In genomic region chr11:120532511-120533196, GRCh38 we compare ENCODE assay signal across 18 cellular contexts. TPM values are rescaled to one million over a fixed set of nuclear protein-coding genes. Genes with fewer than 3 reads are reported as not detected.
DNase-seq lines count a peak whose midpoint lies in the region; ATAC-seq, FAIRE-seq and TF ChIP-seq lines count a peak whose summit lies in the region.
"Had no signal": no experiment of that assay in that cellular context is flagged by ENCODE, and none has a peak within 500 bp of the region (broad histone marks: within the 10 kb centered on the region; RNA-seq: fewer than 3 reads in every experiment).

No MANE protein-coding gene starts in this region.

- H3K27me3 ChIP-seq in ACC112 (ENCODE audit: insufficient read depth, low read length) (peaks cover 8% of the 10 kb centered on the region; the same call in 1 of the 2 replicates), GM23248 (replicated peaks; ENCODE audit: insufficient read depth) (no peaks in the 10 kb centered on the region), K562 (ENCODE audit: control insufficient read depth in 2 of 2, insufficient read depth in 2 of 2, low read length in 2 of 2) (peaks cover 31 to 85% of the 10 kb centered on the region in 2 experiments; a peak in 4 of 5 replicates), mesendoderm (ENCODE audit: insufficient read depth, low read length, poor library complexity) (no peaks in the 10 kb centered on the region)
- H3K27me3 ChIP-seq: body of pancreas had no signal

- no peak for FAIRE-seq in K562 (lab: Jason Lieb, UNC)

- H4K5ac ChIP-seq in mesendoderm (ENCODE audit: low read length) = no peak overlapping the region

- no peak overlapping the region for H2AK5ac ChIP-seq in mesendoderm (ENCODE audit: low read length)

- H3K9me3 ChIP-seq in GM23248 (ENCODE audit: low read depth) (no peaks in the 10 kb centered on the region), K562 (replicated peaks; ENCODE audit: control insufficient read depth, insufficient read depth, low read depth, low read length) (no peaks in the 10 kb centered on the region)
- H3K9me3 ChIP-seq: body of pancreas, tibial artery had no signal

- H3K27ac ChIP-seq in ACC112 (ENCODE audit: low read depth, low read length) (no peak overlapping the region), GM23248 (no peak overlapping the region), K562 (ENCODE audit: extremely low read depth, low read depth, low read length) (no peak overlapping the region), mesendoderm (ENCODE audit: low read depth, low read length) (no peak overlapping the region)
- H3K27ac ChIP-seq: body of pancreas, PC-9, tibial artery had no signal

- no peak for TF ChIP-seq CTCF in K562 (IDR thresholded peaks at IDR 0.05 in 2 of 3, conservative IDR thresholded peaks at IDR 0.05 in 1 of 3; ENCODE audit: insufficient read depth in 2 of 3, low read depth in 1 of 3, low read length in 3 of 3)

- no peak overlapping the region for H2BK120ac ChIP-seq in mesendoderm (ENCODE audit: low read depth, low read length)

- H2BK15ac ChIP-seq in mesendoderm (replicated peaks; ENCODE audit: low read depth) = no peak overlapping the region

- in situ Hi-C loops in GM23248 (cut with MboI) = no loop called here
- in situ Hi-C loops in K562 (cut with MboI) = no loop called here

- H4K20me1 ChIP-seq in GM23248 (ENCODE audit: insufficient read depth) (no peaks in the 10 kb centered on the region), K562 (replicated peaks; ENCODE audit: control insufficient read depth, insufficient read depth, low read length) (no peaks in the 10 kb centered on the region)

- H3K4me2 ChIP-seq in GM23248 (ENCODE audit: unreplicated experiment) (peak overlapping the region; percentile 32), K562 (ENCODE audit: insufficient read depth, low read length) (no peak overlapping the region), mesendoderm (ENCODE audit: low read length) (no peak overlapping the region)
- H3K4me2 ChIP-seq: PC-9 had no signal

- H3K9me3 Mint-ChIP-seq in effector memory CD8-positive, alpha-beta T cell = peaks cover 0 to 4% of the 10 kb centered on the region in 2 donors
- no peaks in the 10 kb centered on the region for H3K9me3 Mint-ChIP-seq in activated naive CD4-positive, alpha-beta T cell treated with anti-CD3 and anti-CD28 coated beads, Interleukin-2, amount 10 ng/mL, durations not matched to agents 7 days and 5 days
- H3K9me3 Mint-ChIP-seq: activated T-cell treated with anti-CD3 and anti-CD28 coated beads, Interleukin-2, amount 50 U/mL, for 4 hours had no signal

- peak; percentile 85 for DNase-seq in GM23248
- DNase-seq in K562 (ENCODE audit: extremely low read depth in 1 of 4, low spot score in 3 of 4) = no peak
- DNase-seq in mesendoderm = peak; percentile 57
- DNase-seq in effector memory CD8-positive, alpha-beta T cell = no peak
- no peak for DNase-seq in T-helper 1 cell
- DNase-seq in activated naive CD4-positive, alpha-beta T cell treated with anti-CD3 and anti-CD28 coated beads, Interleukin-2, amount 10 ng/mL, durations not matched to agents 7 days and 5 days = no peak
- DNase-seq in SK-N-DZ (ENCODE audit: low spot score) = no peak
- DNase-seq: activated CD4-positive, alpha-beta T cell treated with anti-CD3 and anti-CD28 coated beads for 4 hours; activated T-cell treated with anti-CD3 and anti-CD28 coated beads, Interleukin-2, amount 50 U/mL, for 4 hours; body of pancreas; NCI-H1092 treated with DMSO at 0.1 percent for 48 hours; NCI-H510A; PC-9; T-helper 17 cell; tibial artery had no signal

- peaks cover 8% of the 10 kb centered on the region for H3K4me1 ChIP-seq in ACC112 (ENCODE audit: control insufficient read depth, insufficient read depth, low read length, unreplicated experiment)
- H3K4me1 ChIP-seq in GM23248 (ENCODE audit: insufficient read depth) = 0 out of 2 replicates have a peak, but pooled peaks cover 10% of the 10 kb centered on the region
- 0 out of 5 replicates have a peak, but pooled peaks cover 0 to 3% of the 10 kb centered on the region in 2 experiments for H3K4me1 ChIP-seq in K562 (replicated peaks in 1 of 2; ENCODE audit: control insufficient read depth in 2 of 2, insufficient read depth in 2 of 2, low read length in 2 of 2)
- H3K4me1 ChIP-seq in mesendoderm (ENCODE audit: control insufficient read depth, low read depth, low read length) = no peaks in the 10 kb centered on the region
- H3K4me1 ChIP-seq: body of pancreas had no signal

- WGBS in GM23248 (ENCODE audit: low coverage in 1 of 2, low lambda C conversion rate in 2 of 2, missing lambda C conversion rate in 2 of 2), 2 experiments = 15 to 16% methylated on average over 11 of the region's 11 CpGs
- 1% methylated on average over 11 of the region's 11 CpGs for WGBS in K562 (ENCODE audit: insufficient coverage, low coverage, missing lambda C conversion rate)
- no CpG with 5 or more reads among the region's 11 CpGs for WGBS in mesendoderm (ENCODE audit: extremely low coverage, insufficient coverage, low lambda C conversion rate)

- no peak for TF ChIP-seq EP300 in K562 (IDR thresholded peaks at IDR 0.05; ENCODE audit: low read length)

- H3K36me3 Mint-ChIP-seq in effector memory CD8-positive, alpha-beta T cell (ENCODE audit: insufficient read depth) = no peaks in the 10 kb centered on the region
- no peaks in the 10 kb centered on the region for H3K36me3 Mint-ChIP-seq in activated naive CD4-positive, alpha-beta T cell treated with anti-CD3 and anti-CD28 coated beads, Interleukin-2, amount 10 ng/mL, durations not matched to agents 7 days and 5 days

- H3K9ac ChIP-seq in GM23248 (peak overlapping the region; percentile 29; the same call in 1 of the 2 replicates), K562 (ENCODE audit: insufficient read depth in 1 of 2, low read depth in 2 of 2, low read length in 2 of 2) (no peak overlapping the region), mesendoderm (ENCODE audit: low read length) (no peak overlapping the region)

- H3K27me3 Mint-ChIP-seq in effector memory CD8-positive, alpha-beta T cell = peaks cover 45 to 96% of the 10 kb centered on the region in 2 donors
- H3K27me3 Mint-ChIP-seq in activated naive CD4-positive, alpha-beta T cell treated with anti-CD3 and anti-CD28 coated beads, Interleukin-2, amount 10 ng/mL, durations not matched to agents 7 days and 5 days = peaks cover 8% of the 10 kb centered on the region

- POLR2A ChIA-PET in K562 (lab: Yijun Ruan, JAX) = interaction anchor here (0.9 kb wide), 1 partner anchor 32 kb away, joined by 4 read pairs; no protein-coding TSS in a partner anchor

- H3K18ac ChIP-seq in mesendoderm (ENCODE audit: low read length) = no peak overlapping the region

- no peak overlapping the region for H4K8ac ChIP-seq in mesendoderm (ENCODE audit: low read depth, low read length)

- no peaks in the 10 kb centered on the region for H3K4me1 Mint-ChIP-seq in effector memory CD8-positive, alpha-beta T cell (ENCODE audit: low read depth in 2 of 2)
- no peaks in the 10 kb centered on the region for H3K4me1 Mint-ChIP-seq in activated naive CD4-positive, alpha-beta T cell treated with anti-CD3 and anti-CD28 coated beads, Interleukin-2, amount 10 ng/mL, durations not matched to agents 7 days and 5 days
- H3K4me1 Mint-ChIP-seq: T-helper 17 cell had no signal

- no TSS peak for BruUV-seq in K562 (replicated peaks; lab: Mats Ljungman, UMichigan)

- H3K79me2 ChIP-seq in ACC112 (ENCODE audit: control insufficient read depth, insufficient read depth, low read length, unreplicated experiment) = no peaks in the 10 kb centered on the region
- no peaks in the 10 kb centered on the region for H3K79me2 ChIP-seq in GM23248 (ENCODE audit: insufficient read depth)
- H3K79me2 ChIP-seq in K562 (ENCODE audit: control insufficient read depth, insufficient read depth, low read length) = no peaks in the 10 kb centered on the region
- H3K79me2 ChIP-seq in mesendoderm (ENCODE audit: control insufficient read depth, insufficient read depth, low read length) = no peaks in the 10 kb centered on the region

- CTCF ChIA-PET in K562 (lab: Yijun Ruan, JAX; ENCODE audit: low intra/inter-chr PET ratio) = no interaction called here
- CTCF ChIA-PET in activated naive CD4-positive, alpha-beta T cell treated with anti-CD3 and anti-CD28 coated beads, Interleukin-2, amount 10 ng/mL, durations not matched to agents 7 days and 5 days (lab: Charles Lee) = no interaction called here

- no peak for TF ChIP-seq RAD21 in K562 (CRISPR knock-in tag; conservative IDR thresholded peaks at IDR 0.05 in 1 of 2, IDR thresholded peaks at IDR 0.05 in 1 of 2)

- H2BK5ac ChIP-seq in mesendoderm (ENCODE audit: low read length) = no peak overlapping the region

- no peaks in the 10 kb centered on the region for H3F3A ChIP-seq in GM23248 (ENCODE audit: insufficient read depth)

- H3K23ac ChIP-seq in mesendoderm (ENCODE audit: low read length) = no peak overlapping the region

- H3K4me3 ChIP-seq in ACC112 (ENCODE audit: low read depth, low read length) (peak overlapping the region; percentile 31), GM23248 (peak overlapping the region; percentile 19), K562 (no peak overlapping the region), mesendoderm (ENCODE audit: low read length) (no peak overlapping the region)
- H3K4me3 ChIP-seq: body of pancreas, lung, PC-9, tibial artery had no signal

- no peaks in the 10 kb centered on the region for H3K36me3 ChIP-seq in ACC112 (ENCODE audit: insufficient read depth, low read length)
- no peaks in the 10 kb centered on the region for H3K36me3 ChIP-seq in GM23248 (ENCODE audit: low read depth)
- H3K36me3 ChIP-seq in K562 (ENCODE audit: control insufficient read depth, insufficient read depth, low read length) = no peaks in the 10 kb centered on the region
- no peaks in the 10 kb centered on the region for H3K36me3 ChIP-seq in mesendoderm (ENCODE audit: control insufficient read depth, insufficient read depth, low read length)
- H3K36me3 ChIP-seq: tibial artery had no signal

- no peak for ATAC-seq in K562
- no peak for ATAC-seq in effector memory CD8-positive, alpha-beta T cell (replicated peaks)
- ATAC-seq: activated T-cell treated with anti-CD3 and anti-CD28 coated beads, Interleukin-2, amount 50 U/mL, for 4 hours; body of pancreas; T-helper 17 cell had no signal

- H3K9me1 ChIP-seq in K562 (ENCODE audit: control insufficient read depth, insufficient read depth, low read length) = no peaks in the 10 kb centered on the region

- H3K79me1 ChIP-seq in mesendoderm (ENCODE audit: low read length) = no peaks in the 10 kb centered on the region

- no peak overlapping the region for H3K56ac ChIP-seq in mesendoderm (ENCODE audit: low read length)

- no peak overlapping the region for H3K4ac ChIP-seq in mesendoderm (ENCODE audit: low read depth, low read length)

- H3K27ac Mint-ChIP-seq in effector memory CD8-positive, alpha-beta T cell = no peak overlapping the region
- H3K27ac Mint-ChIP-seq in activated naive CD4-positive, alpha-beta T cell treated with anti-CD3 and anti-CD28 coated beads, Interleukin-2, amount 10 ng/mL, durations not matched to agents 7 days and 5 days = no peak overlapping the region
- H3K27ac Mint-ChIP-seq: T-helper 17 cell had no signal

- H3K4me3 Mint-ChIP-seq in effector memory CD8-positive, alpha-beta T cell = no peak overlapping the region
- H3K4me3 Mint-ChIP-seq in activated naive CD4-positive, alpha-beta T cell treated with anti-CD3 and anti-CD28 coated beads, Interleukin-2, amount 10 ng/mL, durations not matched to agents 7 days and 5 days = no peak overlapping the region
- H3K4me3 Mint-ChIP-seq: activated T-cell treated with anti-CD3 and anti-CD28 coated beads, Interleukin-2, amount 50 U/mL, for 4 hours; T-helper 17 cell had no signal

- intact Hi-C loops in K562 (cut with micrococcal nuclease) = no loop called here

- no peaks in the 10 kb centered on the region for H3K9me2 ChIP-seq in GM23248 (ENCODE audit: insufficient read depth)

- no peak for TF ChIP-seq POLR2A in K562 (conservative IDR thresholded peaks at IDR 0.05)

- H2AFZ ChIP-seq in ACC112 (ENCODE audit: low read length, unreplicated experiment) (no peak overlapping the region), GM23248 (peak overlapping the region; percentile 49), K562 (ENCODE audit: low read depth, low read length) (no peak overlapping the region)
- H2AFZ ChIP-seq: PC-9 had no signal

RNA-seq across cellular contexts. Expression of gene GRIK4, which starts 21.1 kb away (rescaled TPM):
- total RNA-seq in GM23248 (2014; rRNA removed; shearing (Covaris generic)) = not detected in 2 replicates
- polyA plus RNA-seq in GM23248 (2016; fragmentation: Nextera tagmentation; extraction: Ambion mirVana) = not detected in 2 replicates
- total RNA-seq in K562 (2011; cell fraction: chromatin; rRNA removed; ENCODE audit: low replicate concordance) = not detected in 2 replicates
- total RNA-seq in K562 (2011; cell fraction: nucleolus; rRNA removed) = not detected in 2 replicates
- total RNA-seq in K562 (2011; cell fraction: nucleoplasm; rRNA removed) = not detected in 2 replicates
- not detected in 2 replicates for total RNA-seq in K562 (2014; rRNA removed)
- total RNA-seq in K562 (2014; rRNA removed; fragmentation: Illumina TruSeq; extraction: Trizol) = not detected in 2 replicates
- total RNA-seq in K562 (2015; rRNA removed; fragmentation: Illumina TruSeq; extraction: Trizol) = not detected in 2 replicates
- total RNA-seq in K562 (2021) = not detected in 2 replicates
- not detected in 2 replicates for polyA plus RNA-seq in K562 (2011; rRNA removed)
- polyA plus RNA-seq in K562 (2011; cell fraction: cytosol; rRNA removed) = not detected in 2 replicates
- polyA plus RNA-seq in K562 (2011; cell fraction: nucleus; rRNA removed) = 0.06 TPM in 1 of 2 replicates, not detected in the other
- polyA plus RNA-seq in K562 (2012) = 0.08 TPM in 1 of 2 replicates, not detected in the other
- not detected in 2 replicates for polyA plus RNA-seq in K562 (2014; fragmentation: Illumina TruSeq; extraction: Trizol)
- polyA plus RNA-seq in K562 (2014; fragmentation: Nextera tagmentation; extraction: Ambion mirVana) = not detected
- not detected in 2 replicates for polyA plus RNA-seq in K562 (2014; rRNA removed)
- not detected in 2 replicates for polyA minus RNA-seq in K562 (2011; rRNA and poly(A)+ RNA removed)
- not detected in 2 replicates for polyA minus RNA-seq in K562 (2011; cell fraction: cytosol; rRNA and poly(A)+ RNA removed)
- not detected in 2 replicates for polyA minus RNA-seq in K562 (2011; cell fraction: nucleus; rRNA and poly(A)+ RNA removed)
- polyA plus RNA-seq in mesendoderm (2013, experiment 1 of 2) = 1.4 TPM
- polyA plus RNA-seq in mesendoderm (2013, experiment 2 of 2) = 1.6 TPM
- polyA plus RNA-seq in SK-N-DZ (2014; cell fraction: cytosol; rRNA removed) = not detected in 2 replicates
- polyA plus RNA-seq in SK-N-DZ (2014; cell fraction: nucleus; rRNA removed) = not detected in 2 replicates
- total RNA-seq: body of pancreas, PC-9 had no signal
- polyA plus RNA-seq: BJ had no signal

Comparison
In these comparisons a context has a peak if more than half of its experiments do, and no peak if none do; other contexts are left out.
1. H3K4me3 ChIP-seq: peak in ACC112 (single experiment) and GM23248 (single experiment); none in K562 (single experiment) and mesendoderm (single experiment).
2. DNase-seq: peak in GM23248 (single experiment) and mesendoderm (single experiment); none in K562 (0 of 4), effector memory CD8-positive, alpha-beta T cell (0 of 3), T-helper 1 cell (0 of 5), activated naive CD4-positive, alpha-beta T cell treated with anti-CD3 and anti-CD28 coated beads, Interleukin-2, amount 10 ng/mL, durations not matched to agents 7 days and 5 days (single experiment) and SK-N-DZ (single experiment).